In the genomic region with DNA sequence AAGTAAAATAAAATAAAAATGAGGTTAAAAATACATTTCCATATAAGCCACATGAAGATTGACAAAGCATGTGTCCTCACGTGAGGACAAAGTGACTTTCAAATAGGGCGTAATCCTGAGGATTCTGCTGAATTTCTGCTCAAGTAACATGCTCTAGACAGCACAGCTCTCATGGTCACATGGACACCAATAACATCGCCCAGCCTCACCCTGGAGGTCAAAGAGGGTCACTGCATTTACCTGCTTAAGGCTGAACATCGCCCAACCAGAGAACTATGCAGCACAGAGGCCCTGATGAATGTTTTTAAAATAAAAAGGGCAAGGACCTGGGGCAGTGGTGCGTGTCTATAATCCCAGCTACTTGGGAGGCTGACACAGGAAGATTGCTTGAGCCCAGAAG, we compare ENCODE assay signal across 17 cellular contexts. TPM values are rescaled to one million over a fixed set of nuclear protein-coding genes. Genes with fewer than 3 reads are reported as not detected.
A peak's percentile ranks its signal among the peaks of the same experiment; 100 is the strongest.
DNase-seq lines count a peak whose midpoint lies in the region; ATAC-seq, FAIRE-seq and TF ChIP-seq lines count a peak whose summit lies in the region.
"Had no signal": no experiment of that assay in that cellular context is flagged by ENCODE, and none has a peak within 500 bp of the region (broad histone marks: within the 10 kb centered on the region; RNA-seq: fewer than 3 reads in every experiment).

No MANE protein-coding gene starts in this region.

- in situ Hi-C loops in GM12878 (cut with MboI): no loop called here

- H3K4me3 Mint-ChIP-seq in neural progenitor cell: no peak overlapping the region
- H3K4me3 Mint-ChIP-seq: CD4-positive, alpha-beta memory T cell; naive thymus-derived CD4-positive, alpha-beta T cell; stimulated activated effector memory CD8-positive, alpha-beta T cell treated with anti-CD3 and anti-CD28 coated beads, Interleukin-12 subunit alpha, Interleukin-12 subunit beta, amount 100 ng/mL, for 72 hours had no signal

- H3K9me3 Mint-ChIP-seq in neural progenitor cell: no peaks in the 10 kb centered on the region
- H3K9me3 Mint-ChIP-seq: CD4-positive, alpha-beta memory T cell; naive thymus-derived CD4-positive, alpha-beta T cell; stimulated activated effector memory CD8-positive, alpha-beta T cell treated with anti-CD3 and anti-CD28 coated beads, Interleukin-12 subunit alpha, Interleukin-12 subunit beta, amount 100 ng/mL, for 72 hours had no signal

- DNase-seq in GM12878 (ENCODE audit: low read depth, low spot score) (no peak), neural progenitor cell (ENCODE audit: low spot score) (peak; percentile 25), GDM1 (lab: John Stamatoyannopoulos, UW) (no peak)
- DNase-seq: CD4-positive, alpha-beta memory T cell; naive thymus-derived CD4-positive, alpha-beta T cell; NCI-H1694 treated with DMSO at 0.1 percent for 48 hours; NCI-H526 treated with DMSO at 0.1 percent for 48 hours; retina; Right ventricle myocardium superior; stimulated activated CD4-positive, alpha-beta T cell treated with anti-CD3 and anti-CD28 coated beads, Interleukin-4, amount 100 ng/mL, for 1 hour had no signal

- H3K27me3 ChIP-seq in GM12878 (replicated peaks in 1 of 2; ENCODE audit: control insufficient read depth in 2 of 2, insufficient read depth in 2 of 2, low read length in 1 of 2) (no peaks in the 10 kb centered on the region), neural progenitor cell (no peaks in the 10 kb centered on the region)
- H3K27me3 ChIP-seq: breast epithelium had no signal

- no peak for TF ChIP-seq POLR2A in GM12878 (IDR thresholded peaks at IDR 0.05; ENCODE audit: low read depth, low read length)

- no peak for TF ChIP-seq RAD21 in GM12878 (IDR thresholded peaks at IDR 0.05; ENCODE audit: insufficient read depth, low read depth, low read length)

- ATAC-seq in HG02981 (IDR thresholded peaks at IDR 0.05; ENCODE audit: unreplicated experiment) (peak; percentile 48), GM12878 (peak; percentile 48; the same call in 2 of the 3 replicates), HG03432 (IDR thresholded peaks at IDR 0.05; ENCODE audit: unreplicated experiment) (no peak), GM18502 (IDR thresholded peaks at IDR 0.05; ENCODE audit: poor library complexity, unreplicated experiment) (no peak)
- ATAC-seq: naive thymus-derived CD4-positive, alpha-beta T cell; stimulated activated effector memory CD8-positive, alpha-beta T cell treated with anti-CD3 and anti-CD28 coated beads, Interleukin-12 subunit alpha, Interleukin-12 subunit beta, amount 100 ng/mL, for 72 hours had no signal

- no peaks in the 10 kb centered on the region for H3K27me3 Mint-ChIP-seq in neural progenitor cell (ENCODE audit: insufficient read depth, low read depth)
- H3K27me3 Mint-ChIP-seq: CD4-positive, alpha-beta memory T cell; naive thymus-derived CD4-positive, alpha-beta T cell had no signal

- RAD21 ChIA-PET in GM12878 (lab: Charles Lee; ENCODE audit: unreplicated experiment): no interaction called here

- FAIRE-seq in GM12878 (lab: Jason Lieb, UNC): no peak

- H3K4me1 ChIP-seq in GM12878 (ENCODE audit: control insufficient read depth, insufficient read depth, low read length): peaks cover 4% of the 10 kb centered on the region; the same call in 1 of the 2 replicates
- no peaks in the 10 kb centered on the region for H3K4me1 ChIP-seq in neural progenitor cell
- H3K4me1 ChIP-seq: breast epithelium had no signal

- no peaks in the 10 kb centered on the region; the same call in 1 of the 2 replicates for H4K20me1 ChIP-seq in GM12878 (ENCODE audit: control insufficient read depth, insufficient read depth)
- no peaks in the 10 kb centered on the region for H4K20me1 ChIP-seq in neural progenitor cell (ENCODE audit: low read depth)

- intact Hi-C loops in GM12878 (cut with micrococcal nuclease; ENCODE audit: unreplicated experiment): loop anchor here (5.0 kb wide), 1 partner anchor 43 kb away; no protein-coding TSS in a partner anchor

- TF ChIP-seq EP300 in GM12878 (IDR thresholded peaks at IDR 0.05; ENCODE audit: borderline replicate concordance in 1 of 2, control insufficient read depth in 1 of 2, low read depth in 2 of 2, low read length in 2 of 2): no peak

- CTCF ChIA-PET in GM12878 (lab: Yijun Ruan, JAX): interaction anchor here (1.6 kb wide), 1 partner anchor 11 kb away, joined by 4 read pairs; no protein-coding TSS in a partner anchor

- no peak overlapping the region for H3K27ac ChIP-seq in GM12878 (ENCODE audit: control insufficient read depth, insufficient read depth)
- H3K27ac ChIP-seq in neural progenitor cell: no peak overlapping the region
- H3K27ac ChIP-seq: breast epithelium had no signal

- no TSS peak for BruUV-seq in GM12878 (replicated peaks; lab: Mats Ljungman, UMichigan)

- H3F3A ChIP-seq in neural progenitor cell (ENCODE audit: low read depth): no peaks in the 10 kb centered on the region

- H3K4me1 Mint-ChIP-seq in neural progenitor cell: no peaks in the 10 kb centered on the region

- H3K4me3 ChIP-seq in GM12878: no peak overlapping the region
- H3K4me3 ChIP-seq in neural progenitor cell: no peak overlapping the region
- H3K4me3 ChIP-seq: breast epithelium had no signal

- peaks cover 6% of the 10 kb centered on the region for H3K36me3 Mint-ChIP-seq in neural progenitor cell

- 97% methylated on average over 5 of the region's 5 CpGs for WGBS in GM12878 (ENCODE audit: insufficient coverage, insufficient replicate concordance, low lambda C conversion rate, missing lambda C conversion rate)

- H3K79me2 ChIP-seq in GM12878 (ENCODE audit: control insufficient read depth, insufficient read depth, low read length): peaks cover 24% of the 10 kb centered on the region
- H3K79me2 ChIP-seq in neural progenitor cell (ENCODE audit: low read depth): peaks cover 20% of the 10 kb centered on the region

- H3K27ac Mint-ChIP-seq in neural progenitor cell: no peak overlapping the region
- H3K27ac Mint-ChIP-seq: stimulated activated effector memory CD8-positive, alpha-beta T cell treated with anti-CD3 and anti-CD28 coated beads, Interleukin-12 subunit alpha, Interleukin-12 subunit beta, amount 100 ng/mL, for 72 hours had no signal

- TF ChIP-seq CTCF in GM12873 (IDR thresholded peaks at IDR 0.05; ENCODE audit: insufficient read depth, low read depth, low read length, missing control alignments): peak; percentile 37
- peak in 2 of 3 experiments; percentile 3 to 17; a peak in 1 of 6 replicates for TF ChIP-seq CTCF in GM12878 (IDR thresholded peaks at IDR 0.05 in 2 of 3, conservative IDR thresholded peaks at IDR 0.05 in 1 of 3; ENCODE audit: control insufficient read depth in 2 of 3, extremely low read depth in 1 of 3, insufficient read depth in 1 of 3, low read depth in 3 of 3, low read length in 3 of 3)
- TF ChIP-seq CTCF in neural progenitor cell (IDR thresholded peaks at IDR 0.05): peak; percentile 33

- H3K9me3 ChIP-seq in GM12878 (replicated peaks; ENCODE audit: control insufficient read depth, insufficient read depth, low read length) (no peaks in the 10 kb centered on the region; the same call in 2 of the 3 replicates), neural progenitor cell (ENCODE audit: low read depth) (no peaks in the 10 kb centered on the region)
- H3K9me3 ChIP-seq: breast epithelium had no signal

- H3K36me3 ChIP-seq in GM12878 (ENCODE audit: control insufficient read depth in 2 of 2, insufficient read depth in 2 of 2, low read length in 1 of 2): peaks cover 10 to 23% of the 10 kb centered on the region in 2 experiments
- H3K36me3 ChIP-seq in neural progenitor cell: peaks cover 4% of the 10 kb centered on the region

- no peak overlapping the region for H3K9ac ChIP-seq in GM12878 (ENCODE audit: control insufficient read depth, insufficient read depth, low read length)
- H3K9ac ChIP-seq in neural progenitor cell: no peak overlapping the region

- POLR2A ChIA-PET in GM12878 (lab: Charles Lee): no interaction called here

- H2AFZ ChIP-seq in GM12878 (ENCODE audit: control insufficient read depth, low read depth, low read length) (no peak overlapping the region), neural progenitor cell (replicated peaks) (no peak overlapping the region)

- H3K4me2 ChIP-seq in GM12878 (ENCODE audit: control insufficient read depth, insufficient read depth) (no peak overlapping the region), neural progenitor cell (no peak overlapping the region)

- SMC1A ChIA-PET in GM12878 (lab: Charles Lee; ENCODE audit: uncharacterized antibody, unreplicated experiment): no interaction called here

RNA-seq across cellular contexts. Expression of a gene that starts 30.2 kb away (rescaled TPM):
- 28.5 and 29.8 TPM in 2 replicates for total RNA-seq in GM12878 (2013; cell fraction: nucleolus; rRNA removed)
- total RNA-seq in GM12878 (2014; rRNA removed): 27.6 and 30.0 TPM in 2 replicates
- 21.1 and 22.5 TPM in 2 replicates for total RNA-seq in GM12878 (2014; rRNA removed; fragmentation: Illumina TruSeq; extraction: Trizol)
- 35.2 and 37.4 TPM in 2 replicates for total RNA-seq in GM12878 (2021)
- polyA plus RNA-seq in GM12878 (2011; ENCODE audit: low read depth): 10.2 TPM
- 13.0 and 16.2 TPM in 2 replicates for polyA plus RNA-seq in GM12878 (2011; rRNA removed)
- 20.0 and 21.0 TPM in 2 replicates for polyA plus RNA-seq in GM12878 (2011; cell fraction: cytosol; rRNA removed)
- 19.8 and 24.6 TPM in 2 replicates for polyA plus RNA-seq in GM12878 (2011; cell fraction: nucleus; rRNA removed)
- 14.5 and 15.6 TPM in 2 replicates for polyA plus RNA-seq in GM12878 (2012)
- 23.4 and 28.0 TPM in 2 replicates for polyA plus RNA-seq in GM12878 (2014; fragmentation: Illumina TruSeq; extraction: Trizol)
- polyA plus RNA-seq in GM12878 (2014; fragmentation: Nextera tagmentation; extraction: Ambion mirVana): 1 to 10 TPM; 7.9 to 8.1 TPM
- polyA plus RNA-seq in GM12878 (2014; rRNA removed): 26.5 and 28.2 TPM in 2 replicates
- 10 to 100 TPM in 1 of 2 experiments, 1 to 10 TPM in 1; 8.6 to 24.9 TPM for polyA plus RNA-seq in GM12878 (2016; fragmentation: Nextera tagmentation; extraction: Ambion mirVana)
- polyA minus RNA-seq in GM12878 (2011; rRNA and poly(A)+ RNA removed): 26.4 and 31.2 TPM in 2 replicates
- polyA minus RNA-seq in GM12878 (2011; cell fraction: cytosol; rRNA and poly(A)+ RNA removed): 12.5 and 13.8 TPM in 2 replicates
- polyA minus RNA-seq in GM12878 (2011; cell fraction: nucleus; rRNA and poly(A)+ RNA removed): 14.5 and 21.4 TPM in 2 replicates
- total RNA-seq in neural progenitor cell (ENCODE audit: low replicate concordance): 13.8 and 14.0 TPM in 2 replicates

RNA-seq across cellular contexts. Expression of a gene that starts 38.0 kb away (rescaled TPM):
- 38.8 and 40.1 TPM in 2 replicates for total RNA-seq in GM12878 (2013; cell fraction: nucleolus; rRNA removed)
- 7.2 and 7.3 TPM in 2 replicates for total RNA-seq in GM12878 (2014; rRNA removed)
- total RNA-seq in GM12878 (2014; rRNA removed; fragmentation: Illumina TruSeq; extraction: Trizol): 15.9 and 16.1 TPM in 2 replicates
- total RNA-seq in GM12878 (2021): 11.3 and 13.2 TPM in 2 replicates
- polyA plus RNA-seq in GM12878 (2011; ENCODE audit: low read depth): 5.6 TPM
- polyA plus RNA-seq in GM12878 (2011; rRNA removed): 24.2 and 39.4 TPM in 2 replicates
- polyA plus RNA-seq in GM12878 (2011; cell fraction: cytosol; rRNA removed): 8.5 and 9.2 TPM in 2 replicates
- 7.9 and 8.6 TPM in 2 replicates for polyA plus RNA-seq in GM12878 (2011; cell fraction: nucleus; rRNA removed)
- 14.0 and 16.8 TPM in 2 replicates for polyA plus RNA-seq in GM12878 (2012)
- 20.8 and 22.2 TPM in 2 replicates for polyA plus RNA-seq in GM12878 (2014; fragmentation: Illumina TruSeq; extraction: Trizol)
- 10 to 100 TPM; 15.7 to 19.5 TPM for polyA plus RNA-seq in GM12878 (2014; fragmentation: Nextera tagmentation; extraction: Ambion mirVana)
- polyA plus RNA-seq in GM12878 (2014; rRNA removed): 10.0 and 11.4 TPM in 2 replicates
- 10 to 100 TPM; 13.5 to 15.2 TPM for polyA plus RNA-seq in GM12878 (2016; fragmentation: Nextera tagmentation; extraction: Ambion mirVana)
- 7.2 and 7.8 TPM in 2 replicates for polyA minus RNA-seq in GM12878 (2011; rRNA and poly(A)+ RNA removed)
- 5.1 and 9.5 TPM in 2 replicates for polyA minus RNA-seq in GM12878 (2011; cell fraction: cytosol; rRNA and poly(A)+ RNA removed)
- polyA minus RNA-seq in GM12878 (2011; cell fraction: nucleus; rRNA and poly(A)+ RNA removed): 6.6 and 9.1 TPM in 2 replicates
- total RNA-seq in neural progenitor cell (ENCODE audit: low replicate concordance): 29.7 and 42.9 TPM in 2 replicates

RNA-seq across cellular contexts. Expression of a gene that starts 57.7 kb away (rescaled TPM):
- total RNA-seq in GM12878 (2013; cell fraction: nucleolus; rRNA removed): not detected in 2 replicates
- total RNA-seq in GM12878 (2014; rRNA removed) (not detected in 2 replicates), GM12878 (2014; rRNA removed; fragmentation: Illumina TruSeq; extraction: Trizol) (not detected in 2 replicates), GM12878 (2021) (not detected in 2 replicates), neural progenitor cell (ENCODE audit: low replicate concordance) (not detected in 2 replicates)
- not detected for polyA plus RNA-seq in GM12878 (2011; ENCODE audit: low read depth)
- polyA plus RNA-seq in GM12878 (2011; rRNA removed) (not detected in 2 replicates), GM12878 (2014; fragmentation: Illumina TruSeq; extraction: Trizol) (not detected in 2 replicates), GM12878 (2014; fragmentation: Nextera tagmentation; extraction: Ambion mirVana) (not detected), GM12878 (2014; rRNA removed) (0.11 TPM in 1 of 2 replicates, not detected in the other), GM12878 (2016; fragmentation: Nextera tagmentation; extraction: Ambion mirVana) (not detected)
- polyA plus RNA-seq in GM12878 (2011; cell fraction: cytosol; rRNA removed): not detected in 2 replicates
- polyA plus RNA-seq in GM12878 (2011; cell fraction: nucleus; rRNA removed): not detected in 2 replicates
- not detected in 2 replicates for polyA plus RNA-seq in GM12878 (2012)
- not detected in 2 replicates for polyA minus RNA-seq in GM12878 (2011; rRNA and poly(A)+ RNA removed)
- not detected in 2 replicates for polyA minus RNA-seq in GM12878 (2011; cell fraction: cytosol; rRNA and poly(A)+ RNA removed)
- not detected in 2 replicates for polyA minus RNA-seq in GM12878 (2011; cell fraction: nucleus; rRNA and poly(A)+ RNA removed)
- total RNA-seq: breast epithelium; CD4-positive, alpha-beta memory T cell; glomerular endothelial cell; naive thymus-derived CD4-positive, alpha-beta T cell; Right ventricle myocardium superior had no signal
- polyA plus RNA-seq: CD4-positive, alpha-beta memory T cell had no signal

Comparison
In these comparisons a context has a peak if more than half of its experiments do, and no peak if none do; other contexts are left out.
1. ATAC-seq: peak in HG02981 (single experiment) and GM12878 (single experiment); none in HG03432 (single experiment) and GM18502 (single experiment).
2. Peak in every context shown above with its lines, with median percentiles within 50 percentile points of each other: CTCF ChIP-seq.